ENCODE assay signal across 14 cellular contexts in genomic region chr5:60701317-60701988, GRCh38. TPM values are rescaled to one million over a fixed set of nuclear protein-coding genes. Genes with fewer than 3 reads are reported as not detected.
DNase-seq lines count a peak whose midpoint lies in the region; ATAC-seq, FAIRE-seq and TF ChIP-seq lines count a peak whose summit lies in the region.
"Had no signal": no experiment of that assay in that cellular context is flagged by ENCODE, and none has a peak within 500 bp of the region (broad histone marks: within the 10 kb centered on the region; RNA-seq: fewer than 3 reads in every experiment).

No MANE protein-coding gene starts in this region.

- WGBS in neuronal stem cell (ENCODE audit: extremely low coverage in 2 of 2, insufficient read length in 2 of 2, insufficient replicate concordance in 1 of 2), 2 donors = no CpG with 5 or more reads among the region's 8 CpGs

- H3K4me3 ChIP-seq in CD4-positive, CD25-positive, alpha-beta regulatory T cell (ENCODE audit: low read depth, low read length) = peak overlapping the region; percentile 93
- H3K4me3 ChIP-seq in GM23338 (0 out of 2 replicates have a peak overlapping the region, but pooled peaks have one; percentile 83), neuronal stem cell (ENCODE audit: low read length in 2 of 2) (no peak overlapping the region)

- intact Hi-C loops in activated B cell treated with CpG ODN at 0.5 μM for 24 hours (cut with micrococcal nuclease) = loop anchor here (10.0 kb wide), 1 partner anchor 143 kb away; the partner anchor contains the start of gene ELOVL7

- peak overlapping the region; percentile 92 to 97 (median 95) for H3K4me3 Mint-ChIP-seq in CD4-positive, CD25-positive, alpha-beta regulatory T cell
- H3K4me3 Mint-ChIP-seq in GM23338 (peak overlapping the region; percentile 25; the same call in 2 of the 3 replicates), activated B cell treated with CpG ODN at 0.5 μM for 24 hours (peak overlapping the region; percentile 4)

- H2BK120ac ChIP-seq in neuronal stem cell (ENCODE audit: low read depth, low read length) = no peak overlapping the region

- no peaks in the 10 kb centered on the region for H3K79me1 ChIP-seq in neuronal stem cell (ENCODE audit: low read depth, low read length)

- H3K27ac Mint-ChIP-seq in CD4-positive, CD25-positive, alpha-beta regulatory T cell = peak overlapping the region in 2 of 3 donors; percentile 15 to 70
- H3K27ac Mint-ChIP-seq in GM23338 = no peak overlapping the region
- H3K27ac Mint-ChIP-seq in activated B cell treated with CpG ODN at 0.5 μM for 24 hours = no peak overlapping the region
- H3K27ac Mint-ChIP-seq: activated CD4-positive, alpha-beta memory T cell treated with anti-CD3 and anti-CD28 coated beads, Interleukin-2, amount 10 ng/mL, durations not matched to agents 7 days and 5 days; activated naive CD4-positive, alpha-beta T cell treated with anti-CD3 and anti-CD28 coated beads for 36 hours had no signal

- no peaks in the 10 kb centered on the region for H3K9me3 ChIP-seq in CD4-positive, CD25-positive, alpha-beta regulatory T cell (ENCODE audit: control insufficient read depth in 2 of 2, low read length in 2 of 2)
- no peaks in the 10 kb centered on the region for H3K9me3 ChIP-seq in neuronal stem cell (replicated peaks in 1 of 2; ENCODE audit: control insufficient read depth in 2 of 2, insufficient read depth in 1 of 2, low read depth in 1 of 2, low read length in 2 of 2)

- no peak overlapping the region for H3K23ac ChIP-seq in neuronal stem cell (ENCODE audit: low read depth, low read length, poor library complexity)

- H3K9ac ChIP-seq in neuronal stem cell (ENCODE audit: low read depth, low read length, poor library complexity) = no peak overlapping the region

- H4K91ac ChIP-seq in neuronal stem cell (ENCODE audit: low read depth, low read length, poor library complexity) = no peak overlapping the region

- H2AK5ac ChIP-seq in neuronal stem cell (ENCODE audit: low read depth, low read length) = no peak overlapping the region

- no peaks in the 10 kb centered on the region for H3K27me3 ChIP-seq in CD4-positive, CD25-positive, alpha-beta regulatory T cell (ENCODE audit: control insufficient read depth, insufficient read depth, low read length)
- H3K27me3 ChIP-seq in GM23338 (ENCODE audit: insufficient read depth) (no peaks in the 10 kb centered on the region), neuronal stem cell (ENCODE audit: control insufficient read depth in 3 of 3, insufficient read depth in 3 of 3, low read depth in 1 of 3, low read length in 3 of 3) (peaks cover 0 to 11% (median 0%) of the 10 kb centered on the region in 3 experiments)
- H3K27me3 ChIP-seq: dorsolateral prefrontal cortex had no signal

- H3K79me2 ChIP-seq in GM23338 (replicated peaks; ENCODE audit: insufficient read depth) = peaks cover 29% of the 10 kb centered on the region

- peaks cover 12 to 53% (median 23%) of the 10 kb centered on the region in 4 donors for H3K4me1 Mint-ChIP-seq in CD4-positive, CD25-positive, alpha-beta regulatory T cell
- H3K4me1 Mint-ChIP-seq in GM23338 (peaks cover 26% of the 10 kb centered on the region), activated B cell treated with CpG ODN at 0.5 μM for 24 hours (peaks cover 12% of the 10 kb centered on the region)

- CTCF ChIA-PET in activated B cell treated with CpG ODN at 0.5 μM for 24 hours (lab: Charles Lee) = no interaction called here

- H3K27ac ChIP-seq in CD4-positive, CD25-positive, alpha-beta regulatory T cell (ENCODE audit: insufficient read depth, low read length, poor library complexity, severe bottlenecking) = no peak overlapping the region
- no peak overlapping the region for H3K27ac ChIP-seq in GM23338 (ENCODE audit: low read depth)
- no peak overlapping the region for H3K27ac ChIP-seq in neuronal stem cell (replicated peaks; ENCODE audit: low read length)

- POLR2A ChIA-PET in activated B cell treated with CpG ODN at 0.5 μM for 24 hours (lab: Charles Lee) = no interaction called here

- H4K8ac ChIP-seq in neuronal stem cell (ENCODE audit: low read depth, low read length) = no peak overlapping the region

- DNase-seq in CD4-positive, CD25-positive, alpha-beta regulatory T cell = no peak
- no peak for DNase-seq in GM23338 (ENCODE audit: low spot score)
- DNase-seq in activated B cell treated with CpG ODN at 0.5 μM for 24 hours = no peak
- peak; percentile 73 for DNase-seq in mucosa of gallbladder (ENCODE audit: low spot score)
- DNase-seq in neuronal stem cell (ENCODE audit: low spot score) = no peak
- DNase-seq in medulla oblongata (ENCODE audit: extremely low spot score) = no peak
- no peak for DNase-seq in HTR-8/SVneo (ENCODE audit: insufficient read length, low spot score)
- no peak for DNase-seq in OCI-M2 (lab: John Stamatoyannopoulos, UW; ENCODE audit: unreplicated experiment)
- DNase-seq: activated CD4-positive, alpha-beta memory T cell treated with anti-CD3 and anti-CD28 coated beads, Interleukin-2, amount 10 ng/mL, durations not matched to agents 7 days and 5 days; activated naive CD4-positive, alpha-beta T cell treated with anti-CD3 and anti-CD28 coated beads for 36 hours; dorsolateral prefrontal cortex; midbrain; NCI-H774 had no signal

- no peak overlapping the region for H3K4ac ChIP-seq in neuronal stem cell (ENCODE audit: low read length)

- H3K27me3 Mint-ChIP-seq in CD4-positive, CD25-positive, alpha-beta regulatory T cell = peaks cover 42% of the 10 kb centered on the region
- H3K27me3 Mint-ChIP-seq in GM23338 (ENCODE audit: insufficient read depth, low read depth, poor library complexity) (peaks cover 3% of the 10 kb centered on the region), activated B cell treated with CpG ODN at 0.5 μM for 24 hours (no peaks in the 10 kb centered on the region)

- no peak for ATAC-seq in CD4-positive, CD25-positive, alpha-beta regulatory T cell (ENCODE audit: low read depth in 2 of 2)
- ATAC-seq in GM23338 = no peak
- ATAC-seq in activated B cell treated with CpG ODN at 0.5 μM for 24 hours (ENCODE audit: low read depth) = no peak

- peaks cover 19% of the 10 kb centered on the region for H3K4me1 ChIP-seq in CD4-positive, CD25-positive, alpha-beta regulatory T cell (ENCODE audit: control insufficient read depth, insufficient read depth, low read length, poor library complexity, severe bottlenecking)
- H3K4me1 ChIP-seq in GM23338 (ENCODE audit: insufficient read depth) = peaks cover 14% of the 10 kb centered on the region
- peaks cover 2 to 6% of the 10 kb centered on the region in 2 donors for H3K4me1 ChIP-seq in neuronal stem cell (ENCODE audit: control insufficient read depth in 2 of 2, insufficient read depth in 1 of 2, low read depth in 1 of 2, low read length in 2 of 2)

- H3K36me3 Mint-ChIP-seq in CD4-positive, CD25-positive, alpha-beta regulatory T cell = no peaks in the 10 kb centered on the region
- peaks cover 3% of the 10 kb centered on the region for H3K36me3 Mint-ChIP-seq in GM23338 (ENCODE audit: low read depth)
- no peaks in the 10 kb centered on the region for H3K36me3 Mint-ChIP-seq in activated B cell treated with CpG ODN at 0.5 μM for 24 hours (ENCODE audit: low read depth)

- TF ChIP-seq CTCF in GM23338 (conservative IDR thresholded peaks at IDR 0.05; ENCODE audit: low read depth in 2 of 2) = no peak
- no peak for TF ChIP-seq CTCF in activated B cell treated with CpG ODN at 0.5 μM for 24 hours (IDR thresholded peaks at IDR 0.05)

- H3K4me2 ChIP-seq in GM23338 (0 out of 2 replicates have a peak overlapping the region, but pooled peaks have one; percentile 88), neuronal stem cell (ENCODE audit: insufficient read depth, low read length, poor library complexity, severe bottlenecking) (no peak overlapping the region)

- H2BK15ac ChIP-seq in neuronal stem cell (ENCODE audit: low read length) = no peak overlapping the region

- H3K9me2 ChIP-seq in GM23338 (ENCODE audit: insufficient read depth) = no peaks in the 10 kb centered on the region

- no peaks in the 10 kb centered on the region for H3F3A ChIP-seq in GM23338 (replicated peaks; ENCODE audit: low read depth)

- H2BK5ac ChIP-seq in neuronal stem cell (ENCODE audit: low read length) = no peak overlapping the region

- H3K18ac ChIP-seq in neuronal stem cell (ENCODE audit: low read length) = no peak overlapping the region

- H3K14ac ChIP-seq in neuronal stem cell (ENCODE audit: low read length) = no peak overlapping the region

- H3K9me3 Mint-ChIP-seq in CD4-positive, CD25-positive, alpha-beta regulatory T cell = no peaks in the 10 kb centered on the region
- H3K9me3 Mint-ChIP-seq in GM23338 (no peaks in the 10 kb centered on the region), activated B cell treated with CpG ODN at 0.5 μM for 24 hours (no peaks in the 10 kb centered on the region)
- H3K9me3 Mint-ChIP-seq: activated CD4-positive, alpha-beta memory T cell treated with anti-CD3 and anti-CD28 coated beads, Interleukin-2, amount 10 ng/mL, durations not matched to agents 7 days and 5 days; activated naive CD4-positive, alpha-beta T cell treated with anti-CD3 and anti-CD28 coated beads for 36 hours had no signal

- no peak overlapping the region for H2BK12ac ChIP-seq in neuronal stem cell (ENCODE audit: low read length)

- H2AFZ ChIP-seq in GM23338 = no peak overlapping the region; the same call in 1 of the 2 replicates
- no peak overlapping the region for H2AFZ ChIP-seq in neuronal stem cell (ENCODE audit: low read length)

- no peak for FAIRE-seq in HTR-8/SVneo (lab: Jason Lieb, UNC)
- FAIRE-seq: D721Med had no signal

- H3K36me3 ChIP-seq in CD4-positive, CD25-positive, alpha-beta regulatory T cell (ENCODE audit: control insufficient read depth, insufficient read depth, low read length) = no peaks in the 10 kb centered on the region
- no peaks in the 10 kb centered on the region for H3K36me3 ChIP-seq in GM23338 (ENCODE audit: insufficient read depth)
- no peaks in the 10 kb centered on the region for H3K36me3 ChIP-seq in neuronal stem cell (replicated peaks in 1 of 2; ENCODE audit: control insufficient read depth in 2 of 2, insufficient read depth in 2 of 2, low read length in 2 of 2)

- no peaks in the 10 kb centered on the region for H4K20me1 ChIP-seq in GM23338 (replicated peaks; ENCODE audit: insufficient read depth)

TF ChIP-seq in GM23338, 12 proteins besides CTCF, POLR2A, EP300 and RAD21 (continues in another document):
- no peak for TF ChIP-seq STAT1 (IDR thresholded peaks at IDR 0.05; ENCODE audit: unreplicated experiment)

RNA-seq across cellular contexts. Expression of gene DEPDC1B, which starts 1.5 kb away (rescaled TPM):
- 2.0 TPM for total RNA-seq in CD4-positive, CD25-positive, alpha-beta regulatory T cell
- 1 to 10 TPM in 3 of 4 donors, under 1 TPM in 1; 0.83 to 4.3 (median 1.8) TPM for polyA plus RNA-seq in CD4-positive, CD25-positive, alpha-beta regulatory T cell
- total RNA-seq in GM23338 (2014; rRNA removed; shearing (Covaris generic)) = 67.9 and 75.0 TPM in 2 replicates
- 35.8 and 38.3 TPM in 2 replicates for polyA plus RNA-seq in GM23338 (2016; fragmentation: Nextera tagmentation; extraction: Ambion mirVana)
- total RNA-seq in activated B cell treated with CpG ODN at 0.5 μM for 24 hours (0.44 and 0.98 TPM in 2 replicates), mucosa of gallbladder (117 TPM)
- 70.2 TPM for polyA plus RNA-seq in neuronal stem cell (2013, experiment 1 of 2)
- polyA plus RNA-seq in neuronal stem cell (2013, experiment 2 of 2) = 71.7 TPM

Comparison
In these comparisons a context has a peak if more than half of its experiments do, and no peak if none do; other contexts are left out.
1. H3K4me3 ChIP-seq: peak in CD4-positive, CD25-positive, alpha-beta regulatory T cell (single experiment) and GM23338 (single experiment); none in neuronal stem cell (0 of 2).
2. H3K27ac Mint-ChIP-seq: peak in CD4-positive, CD25-positive, alpha-beta regulatory T cell (2 of 3); none in GM23338 (single experiment) and activated B cell treated with CpG ODN at 0.5 μM for 24 hours (single experiment).
3. H3K4me3 Mint-ChIP-seq: peak in every context shown above with its lines; median percentile 95 in CD4-positive, CD25-positive, alpha-beta regulatory T cell; 25 in GM23338; 4 in activated B cell treated with CpG ODN at 0.5 μM for 24 hours.
4. RNA of gene DEPDC1B, which starts 1.5 kb away (total RNA-seq): 117 TPM in mucosa of gallbladder (single experiment) and 67.9 to 75.0 TPM in GM23338; 2.0 TPM in CD4-positive, CD25-positive, alpha-beta regulatory T cell (single experiment) and 0.44 to 0.98 TPM in activated B cell treated with CpG ODN at 0.5 μM for 24 hours; every median in the first group is over 10 times any median in the second.